ENCODE assay signal across 8 cellular contexts in the genomic region with DNA sequence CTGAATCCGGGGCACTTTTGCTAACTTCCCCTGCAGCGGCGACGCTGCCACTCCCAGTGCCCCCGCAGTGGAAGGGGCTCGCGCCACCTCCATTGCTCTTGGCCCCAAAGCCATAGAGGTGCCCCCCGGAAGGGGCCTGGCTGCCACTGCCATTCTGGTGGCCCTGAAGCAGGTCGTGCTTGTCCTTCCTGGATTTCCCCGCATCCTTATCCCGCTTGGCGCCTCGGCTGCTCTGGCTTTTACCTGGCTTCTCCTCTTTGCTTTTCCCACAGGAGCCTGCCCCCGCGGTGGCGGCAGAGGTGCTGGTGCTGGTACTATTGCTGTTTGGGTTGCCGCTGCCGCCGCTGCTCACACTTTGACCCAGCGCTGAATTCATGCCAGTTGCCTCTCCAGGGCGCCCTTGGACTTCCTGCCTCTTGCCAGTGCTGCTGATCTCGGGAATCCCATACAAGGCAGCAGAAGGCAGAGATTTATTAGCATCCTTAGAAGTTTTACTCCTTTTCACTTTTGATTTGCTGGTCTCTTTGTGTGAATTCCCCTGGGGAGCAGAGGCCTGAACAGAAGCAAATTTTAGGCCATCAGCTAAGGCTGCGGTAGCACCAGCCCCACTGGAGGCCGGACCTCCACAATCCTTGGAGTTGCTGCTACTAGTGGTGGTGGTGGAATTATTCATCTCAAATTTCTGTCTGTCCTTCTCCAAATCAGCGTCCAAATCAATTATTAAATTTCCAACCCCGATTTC. TPM values are rescaled to one million over a fixed set of nuclear protein-coding genes. Genes with fewer than 3 reads are reported as not detected.
A peak's percentile ranks its signal among the peaks of the same experiment; 100 is the strongest.
DNase-seq lines count a peak whose midpoint lies in the region; ATAC-seq and TF ChIP-seq lines count a peak whose summit lies in the region.

No MANE protein-coding gene starts in this region.

- H3K27ac ChIP-seq in Peyer's patch (peak overlapping the region; percentile 80 to 94 (median 85)), gastroesophageal sphincter (peak overlapping the region; percentile 90 to 93 (median 91)), ovary (peak overlapping the region in 1 of 2 donors; percentile 14)

- peak; percentile 63 for DNase-seq in DMS53 (lab: John Stamatoyannopoulos, UW)
- peak; percentile 52 to 83 (median 78) for DNase-seq in Peyer's patch
- peak; percentile 48 to 74 (median 67) for DNase-seq in ovary
- no peak for DNase-seq in activated naive CD4-positive, alpha-beta T cell treated with Interleukin-2 at 50 U/mL for 16 hours
- no peak for DNase-seq in activated T-cell treated with anti-CD3 and anti-CD28 coated beads, Interleukin-2, amount 50 U/mL, for 48 hours

- peak overlapping the region; percentile 43 to 75 (median 60) for H3K4me3 ChIP-seq in Peyer's patch
- H3K4me3 ChIP-seq in gastroesophageal sphincter, result peak overlapping the region; percentile 63
- peak overlapping the region; percentile 69 for H3K4me3 ChIP-seq in ovary

- no peaks in the 10 kb centered on the region for H3K36me3 ChIP-seq in Peyer's patch
- H3K36me3 ChIP-seq in gastroesophageal sphincter, result no peaks in the 10 kb centered on the region
- H3K36me3 ChIP-seq in ovary, result no peaks in the 10 kb centered on the region

- H3K4me1 ChIP-seq in Peyer's patch (peaks cover 0 to 21% (median 0%) of the 10 kb centered on the region in 4 donors), gastroesophageal sphincter (peaks cover 0 to 39% (median 10%) of the 10 kb centered on the region in 3 donors), ovary (ENCODE audit: insufficient read depth) (peaks cover 10% of the 10 kb centered on the region)

- 20 to 27% methylated on average over 2 to 23 of the region's 26 CpGs for WGBS in gastroesophageal sphincter (ENCODE audit: low coverage in 1 of 2), 2 donors
- WGBS in ovary, 3 donors, result 9 to 33% (median 11%) methylated on average over 26 of the region's 26 CpGs

- no peaks in the 10 kb centered on the region for H3K27me3 ChIP-seq in Peyer's patch
- H3K27me3 ChIP-seq in gastroesophageal sphincter, result no peaks in the 10 kb centered on the region
- H3K27me3 ChIP-seq in ovary, result no peaks in the 10 kb centered on the region

- peak in 1 of 6 experiments; percentile 25 for TF ChIP-seq CTCF in Peyer's patch (IDR thresholded peaks at IDR 0.05)
- peak in 2 of 4 experiments; percentile 30 to 31 for TF ChIP-seq CTCF in gastroesophageal sphincter (IDR thresholded peaks at IDR 0.05)
- TF ChIP-seq CTCF in ovary (IDR thresholded peaks at IDR 0.05), result no peak

- H3K9me3 ChIP-seq in Peyer's patch (no peaks in the 10 kb centered on the region), gastroesophageal sphincter (no peaks in the 10 kb centered on the region), ovary (no peaks in the 10 kb centered on the region)

- intact Hi-C loops in ovary (cut with DNase I), result loop anchor here in 2 of 4 donors (5.0 to 10.0 kb wide), 2 partner anchors 87 to 90 kb away; no protein-coding TSS in a partner anchor

- no peak for TF ChIP-seq POLR2A in Peyer's patch (IDR thresholded peaks at IDR 0.05)
- no peak for TF ChIP-seq POLR2A in gastroesophageal sphincter (IDR thresholded peaks at IDR 0.05)
- TF ChIP-seq POLR2A in ovary (IDR thresholded peaks at IDR 0.05), result no peak

- no peak for ATAC-seq in gastroesophageal sphincter
- ATAC-seq in HG02870 (IDR thresholded peaks at IDR 0.05; ENCODE audit: unreplicated experiment), result no peak
- ATAC-seq in HG03460 (IDR thresholded peaks at IDR 0.05; ENCODE audit: unreplicated experiment), result no peak

- TF ChIP-seq EP300 in gastroesophageal sphincter (IDR thresholded peaks at IDR 0.05), result no peak
- TF ChIP-seq EP300 in ovary (IDR thresholded peaks at IDR 0.05), result no peak

RNA-seq across cellular contexts. Expression of a gene that starts 2.1 kb away (rescaled TPM):
- total RNA-seq in Peyer's patch (10 to 100 TPM; 19.8 to 85.8 (median 35.3) TPM), gastroesophageal sphincter (10 to 100 TPM; 24.4 to 41.4 (median 36.1) TPM), ovary (10 to 100 TPM; 11.1 to 26.8 (median 15.5) TPM)
- 10 to 100 TPM in 1 of 2 donors, 1 to 10 TPM in 1; 7.5 to 10.5 TPM for polyA plus RNA-seq in ovary

Comparison
In these comparisons a context has a peak if more than half of its experiments do, and no peak if none do; other contexts are left out.
1. DNase-seq: peak in DMS53 (single experiment), Peyer's patch (3 of 3) and ovary (5 of 5); none in activated naive CD4-positive, alpha-beta T cell treated with Interleukin-2 at 50 U/mL for 16 hours (single experiment) and activated T-cell treated with anti-CD3 and anti-CD28 coated beads, Interleukin-2, amount 50 U/mL, for 48 hours (0 of 2).
2. Peak in every context shown above with its lines, with median percentiles within 50 percentile points of each other: H3K4me3 ChIP-seq.